Comparison of ENCODE assay signal across 7 cellular contexts in the genomic region with DNA sequence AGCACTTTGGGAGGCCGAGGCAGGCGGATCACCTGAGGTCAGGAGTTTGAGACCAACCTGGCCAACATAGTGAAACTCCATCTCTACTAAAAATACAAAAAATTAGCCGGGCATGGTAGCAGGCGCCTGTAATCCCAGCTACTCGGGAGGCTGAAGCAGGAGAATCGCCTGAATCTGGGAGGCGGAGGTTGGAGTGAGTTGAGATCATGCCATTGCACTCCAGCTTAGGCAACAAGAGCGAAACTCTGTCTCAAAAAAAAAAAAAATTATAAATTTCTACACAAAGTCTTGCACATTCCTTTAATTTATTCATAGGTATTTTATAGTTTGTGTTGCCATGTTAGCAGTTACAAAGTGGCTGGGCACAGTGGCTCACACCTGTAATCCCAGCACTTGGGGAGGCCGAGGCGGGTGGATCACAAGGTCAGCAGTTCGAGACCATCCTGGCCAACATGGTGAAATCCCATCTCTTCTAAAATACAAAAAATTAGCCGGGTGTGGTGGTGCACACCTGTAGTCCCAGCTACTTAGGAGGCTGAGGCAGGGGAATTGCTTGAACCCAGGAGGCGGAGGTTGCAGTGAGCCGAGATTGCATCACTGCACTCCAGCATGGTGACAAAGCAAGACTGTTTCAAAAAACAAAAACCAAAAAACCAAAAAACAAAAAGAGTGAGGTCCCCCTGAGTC. TPM values are rescaled to one million over a fixed set of nuclear protein-coding genes. Genes with fewer than 3 reads are reported as not detected.
DNase-seq lines count a peak whose midpoint lies in the region; ATAC-seq and TF ChIP-seq lines count a peak whose summit lies in the region.
"Not testable (repeated sequence)": the region's sequence is repeated elsewhere in the genome, so short reads cannot be mapped to it uniquely, and the experiment has no call there.

No MANE protein-coding gene starts in this region.

- H3K36me3 Mint-ChIP-seq in T-cell; dendritic cell treated with granulocyte-macrophage colony-stimulating factor and Interleukin-4, amounts not matched to agents 40 ng/mL and 50 ng/mL, for 4 days (ENCODE audit: low read depth); immature natural killer cell; natural killer cell; stimulated activated naive CD8-positive, alpha-beta T cell treated with anti-CD3 and anti-CD28 coated beads, Interleukin-15, Interleukin-2, amounts not matched to agents 100 ng/mL and 50 ng/mL, for 24 hours (ENCODE audit: low read depth): not testable (repeated sequence)
- peaks cover 12 to 18% of the 10 kb centered on the region in 2 donors for H3K36me3 Mint-ChIP-seq in activated naive CD4-positive, alpha-beta T cell treated with anti-CD3 and anti-CD28 coated beads, Interleukin-2, amount 50 U/mL, for 72 hours

- not testable (repeated sequence) for H3K9me2 ChIP-seq in HCT116 (ENCODE audit: insufficient read depth)

- not testable (repeated sequence) for H3K27me3 ChIP-seq in HCT116 (ENCODE audit: insufficient read depth, low read length)

- CTCF ChIA-PET in HCT116 (lab: Charles Lee) = interaction anchor here (0.6 to 3.0 kb wide), 8 partner anchors 15 to 91 kb away, joined by 3 to 31 read pairs (median 6); no protein-coding TSS in a partner anchor
- CTCF ChIA-PET in T-cell (lab: Charles Lee) = interaction anchor here (0.6 to 1.8 kb wide), 7 partner anchors 24 to 142 kb away, joined by 3 to 21 read pairs (median 4); a partner anchor contains a TSS

- peak overlapping the region; percentile 65 for H3K9ac ChIP-seq in HCT116 (ENCODE audit: low read length)

- not testable (repeated sequence) for ATAC-seq in HCT116; T-cell (replicated peaks in 1 of 4); activated naive CD4-positive, alpha-beta T cell treated with anti-CD3 and anti-CD28 coated beads, Interleukin-2, amount 50 U/mL, for 72 hours; natural killer cell

- POLR2A ChIA-PET in HCT116 (lab: Charles Lee) = interaction anchor here (1.0 to 15.6 kb wide), 8 partner anchors 11 to 139 kb away, joined by 3 to 1499 read pairs (median 8); a partner anchor contains a TSS
- POLR2A ChIA-PET in T-cell (lab: Charles Lee) = interaction anchor here (0.6 to 2.1 kb wide), 9 partner anchors 10 to 182 kb away, joined by 3 to 69 read pairs (median 7); a partner anchor contains a TSS

- RAD21 ChIA-PET in HCT116 (lab: Charles Lee; ENCODE audit: low non-redundant PET in 1 of 2, low total read pairs in 2 of 2, uncharacterized antibody in 2 of 2, unreplicated experiment in 2 of 2) = interaction anchor here (0.8 to 1.8 kb wide), 6 partner anchors 24 to 38 kb away, joined by 3 to 27 read pairs (median 4); a partner anchor contains a TSS

- not testable (repeated sequence) for TF ChIP-seq CTCF in HCT116 (IDR thresholded peaks at IDR 0.05 in 2 of 3, conservative IDR thresholded peaks at IDR 0.05 in 1 of 3; ENCODE audit: borderline replicate concordance in 1 of 3, insufficient read depth in 1 of 3, low read depth in 2 of 3, low read length in 2 of 3); natural killer cell (IDR thresholded peaks at IDR 0.05)

- not testable (repeated sequence) for H3K27me3 Mint-ChIP-seq in T-cell; dendritic cell treated with granulocyte-macrophage colony-stimulating factor and Interleukin-4, amounts not matched to agents 40 ng/mL and 50 ng/mL, for 4 days; natural killer cell (ENCODE audit: low read depth in 2 of 2); stimulated activated naive CD8-positive, alpha-beta T cell treated with anti-CD3 and anti-CD28 coated beads, Interleukin-15, Interleukin-2, amounts not matched to agents 100 ng/mL and 50 ng/mL, for 24 hours
- peaks cover 4 to 21% (median 10%) of the 10 kb centered on the region in 3 donors for H3K27me3 Mint-ChIP-seq in immature natural killer cell (ENCODE audit: low read depth in 3 of 3)

- H3K4me3 ChIP-seq in HCT116 (replicated peaks in 1 of 2; ENCODE audit: low read depth in 1 of 2, low read length in 2 of 2) = peak overlapping the region in 1 of 2 experiments; percentile 31; a peak in 2 of 4 replicates

- peak overlapping the region; percentile 73 for H3K4me2 ChIP-seq in HCT116 (ENCODE audit: low read length)

- H3K4me1 ChIP-seq in HCT116 (ENCODE audit: control insufficient read depth in 1 of 2, insufficient read depth in 2 of 2, low read length in 2 of 2) = peaks cover 68 to 85% of the 10 kb centered on the region in 2 experiments

- TF ChIP-seq RAD21 in HCT116 (IDR thresholded peaks at IDR 0.05; ENCODE audit: low read depth) = not testable (repeated sequence)

- H3K27ac ChIP-seq in HCT116 (ENCODE audit: low read depth, low read length) = peak overlapping the region; percentile 97

- H3K27ac Mint-ChIP-seq in T-cell (peak overlapping the region; percentile 94 to 98), immature natural killer cell (peak overlapping the region; percentile 78 to 98 (median 96)), natural killer cell (peak overlapping the region; percentile 79 to 96)
- H3K27ac Mint-ChIP-seq in activated naive CD4-positive, alpha-beta T cell treated with anti-CD3 and anti-CD28 coated beads, Interleukin-2, amount 50 U/mL, for 72 hours = peak overlapping the region; percentile 97 to 99
- H3K27ac Mint-ChIP-seq in dendritic cell treated with granulocyte-macrophage colony-stimulating factor and Interleukin-4, amounts not matched to agents 40 ng/mL and 50 ng/mL, for 4 days = peak overlapping the region; percentile 84
- peak overlapping the region; percentile 96 for H3K27ac Mint-ChIP-seq in stimulated activated naive CD8-positive, alpha-beta T cell treated with anti-CD3 and anti-CD28 coated beads, Interleukin-15, Interleukin-2, amounts not matched to agents 100 ng/mL and 50 ng/mL, for 24 hours

- H3K9me3 ChIP-seq in HCT116 (ENCODE audit: control insufficient read depth in 1 of 2, insufficient read depth in 1 of 2, low read depth in 1 of 2, low read length in 2 of 2) = not testable (repeated sequence)

- not testable (repeated sequence) for H3K9me3 Mint-ChIP-seq in T-cell; activated naive CD4-positive, alpha-beta T cell treated with anti-CD3 and anti-CD28 coated beads, Interleukin-2, amount 50 U/mL, for 72 hours; dendritic cell treated with granulocyte-macrophage colony-stimulating factor and Interleukin-4, amounts not matched to agents 40 ng/mL and 50 ng/mL, for 4 days; immature natural killer cell; natural killer cell; stimulated activated naive CD8-positive, alpha-beta T cell treated with anti-CD3 and anti-CD28 coated beads, Interleukin-15, Interleukin-2, amounts not matched to agents 100 ng/mL and 50 ng/mL, for 24 hours

- peaks cover 25 to 43% (median 36%) of the 10 kb centered on the region in 3 donors for H3K4me1 Mint-ChIP-seq in T-cell
- peaks cover 32% of the 10 kb centered on the region for H3K4me1 Mint-ChIP-seq in dendritic cell treated with granulocyte-macrophage colony-stimulating factor and Interleukin-4, amounts not matched to agents 40 ng/mL and 50 ng/mL, for 4 days (ENCODE audit: low read depth)
- peaks cover 16 to 24% of the 10 kb centered on the region in 2 donors for H3K4me1 Mint-ChIP-seq in immature natural killer cell
- H3K4me1 Mint-ChIP-seq in natural killer cell = peaks cover 23 to 24% of the 10 kb centered on the region in 2 donors
- H3K4me1 Mint-ChIP-seq in stimulated activated naive CD8-positive, alpha-beta T cell treated with anti-CD3 and anti-CD28 coated beads, Interleukin-15, Interleukin-2, amounts not matched to agents 100 ng/mL and 50 ng/mL, for 24 hours (ENCODE audit: low read depth) = peaks cover 51% of the 10 kb centered on the region

- peak overlapping the region in 2 of 3 donors; percentile 70 to 72 for H3K4me3 Mint-ChIP-seq in T-cell
- not testable (repeated sequence) for H3K4me3 Mint-ChIP-seq in dendritic cell treated with granulocyte-macrophage colony-stimulating factor and Interleukin-4, amounts not matched to agents 40 ng/mL and 50 ng/mL, for 4 days; natural killer cell
- peak overlapping the region in 1 of 5 donors; percentile 57 for H3K4me3 Mint-ChIP-seq in immature natural killer cell
- peak overlapping the region; percentile 68 for H3K4me3 Mint-ChIP-seq in stimulated activated naive CD8-positive, alpha-beta T cell treated with anti-CD3 and anti-CD28 coated beads, Interleukin-15, Interleukin-2, amounts not matched to agents 100 ng/mL and 50 ng/mL, for 24 hours

- H3K79me2 ChIP-seq in HCT116 (ENCODE audit: insufficient read depth, low read length) = peaks cover 43% of the 10 kb centered on the region

- TF ChIP-seq POLR2A in HCT116 (IDR thresholded peaks at IDR 0.05; ENCODE audit: borderline replicate concordance, extremely low read depth, insufficient read depth, insufficient read length) = not testable (repeated sequence)

- not testable (repeated sequence) for H4K20me1 ChIP-seq in HCT116 (ENCODE audit: insufficient read depth)

- BruUV-seq in HCT116 (replicated peaks; lab: Mats Ljungman, UMichigan) = TSS peak; percentile 88

- intact Hi-C loops in HCT116 (cut with micrococcal nuclease) (loop anchor here (2.0 kb wide), 1 partner anchor 34 kb away; no protein-coding TSS in a partner anchor), natural killer cell (cut with micrococcal nuclease) (loop anchor here (1.0 to 5.0 kb wide), 2 partner anchors 35 to 56 kb away; no protein-coding TSS in a partner anchor)
- intact Hi-C loops in dendritic cell treated with granulocyte-macrophage colony-stimulating factor and Interleukin-4, amounts not matched to agents 40 ng/mL and 50 ng/mL, for 4 days (cut with micrococcal nuclease) = not testable (repeated sequence)

- H3K36me3 ChIP-seq in HCT116 (ENCODE audit: control insufficient read depth in 1 of 2, insufficient read depth in 2 of 2, low read length in 2 of 2) = not testable (repeated sequence)

- H2AFZ ChIP-seq in HCT116 (ENCODE audit: low read depth, low read length, poor library complexity, severe bottlenecking) = not testable (repeated sequence)

- not testable (repeated sequence) for DNase-seq in HCT116 (ENCODE audit: low read depth, low spot score); T-cell; activated naive CD4-positive, alpha-beta T cell treated with anti-CD3 and anti-CD28 coated beads, Interleukin-2, amount 50 U/mL, for 72 hours (ENCODE audit: low spot score in 2 of 2); immature natural killer cell; natural killer cell

RNA-seq across cellular contexts. Expression of a gene that starts 26.1 kb away (rescaled TPM):
- total RNA-seq in HCT116 (2021; ENCODE audit: unreplicated experiment) (6,000 TPM), T-cell (over 10,000 TPM; 21,382 to 33,585 (median 22,045) TPM), natural killer cell (over 10,000 TPM; 32,911 to 36,726 (median 33,502) TPM)
- 380 and 423 TPM in 2 replicates for polyA plus RNA-seq in HCT116 (2012)
- over 10,000 TPM in 1 of 2 donors, 1,000 to 10,000 TPM in 1; 7,127 to 16,609 TPM for total RNA-seq in activated naive CD4-positive, alpha-beta T cell treated with anti-CD3 and anti-CD28 coated beads, Interleukin-2, amount 50 U/mL, for 72 hours
- 1,000 to 10,000 TPM; 1,459 to 3,517 (median 2,451) TPM for polyA plus RNA-seq in immature natural killer cell

RNA-seq across cellular contexts. Expression of a gene that starts 50.1 kb away (rescaled TPM):
- total RNA-seq in HCT116 (2021; ENCODE audit: unreplicated experiment) (564 TPM), T-cell (1,000 to 10,000 TPM in 1 of 5 donors, 100 to 1,000 TPM in 4; 368 to 1,017 (median 906) TPM), natural killer cell (1,000 to 10,000 TPM; 1,031 to 1,768 (median 1,493) TPM)
- 181 and 274 TPM in 2 replicates for polyA plus RNA-seq in HCT116 (2012)
- 1,000 to 10,000 TPM in 1 of 2 donors, 100 to 1,000 TPM in 1; 836 to 2,329 TPM for total RNA-seq in activated naive CD4-positive, alpha-beta T cell treated with anti-CD3 and anti-CD28 coated beads, Interleukin-2, amount 50 U/mL, for 72 hours
- polyA plus RNA-seq in immature natural killer cell = 1 to 10 TPM in 2 of 3 donors, under 1 TPM in 1; 0.26 to 5.9 (median 1.4) TPM

RNA-seq across cellular contexts. Expression of a gene that starts 52.2 kb away (rescaled TPM):
- total RNA-seq in HCT116 (2021; ENCODE audit: unreplicated experiment) = 104 TPM
- polyA plus RNA-seq in HCT116 (2012) = 82.4 and 84.4 TPM in 2 replicates
- 10 to 100 TPM; 66.4 to 96.8 (median 76.8) TPM for total RNA-seq in T-cell
- total RNA-seq in activated naive CD4-positive, alpha-beta T cell treated with anti-CD3 and anti-CD28 coated beads, Interleukin-2, amount 50 U/mL, for 72 hours = 10 to 100 TPM; 74.3 to 93.2 TPM
- 10 to 100 TPM; 17.8 to 52.5 (median 23.3) TPM for polyA plus RNA-seq in immature natural killer cell
- 10 to 100 TPM; 61.7 to 79.9 (median 71.3) TPM for total RNA-seq in natural killer cell
